15 cellular contexts compared by ENCODE assay signal in genomic region chr17:16818340-16818739, GRCh38.
DNase-seq lines count a peak whose midpoint lies in the region; ATAC-seq and TF ChIP-seq lines count a peak whose summit lies in the region.
"Had no signal": no experiment of that assay in that cellular context is flagged by ENCODE, and none has a peak within 500 bp of the region (broad histone marks: within the 10 kb centered on the region; RNA-seq: fewer than 3 reads in every experiment).

No MANE protein-coding gene starts in this region.

- H2BK5ac ChIP-seq in H9 (ENCODE audit: insufficient read length, low read length) (no peak overlapping the region), trophoblast cell (ENCODE audit: low read depth, low read length, poor library complexity) (no peak overlapping the region)

- ATAC-seq in GM21515 (IDR thresholded peaks at IDR 0.05; ENCODE audit: unreplicated experiment) = no peak
- ATAC-seq in Right ventricle myocardium superior (ENCODE audit: poor library complexity) = no peak

- H4K12ac ChIP-seq in trophoblast cell (ENCODE audit: low read depth, low read length) = no peak overlapping the region

- peaks cover 16 to 17% of the 10 kb centered on the region in 2 experiments for H3K4me1 Mint-ChIP-seq in H9

- H4K8ac ChIP-seq in H9 (replicated peaks; ENCODE audit: insufficient read length, low read depth, low read length) (no peak overlapping the region), trophoblast cell (ENCODE audit: low read depth, low read length) (no peak overlapping the region)

- H2AK5ac ChIP-seq in H9 (ENCODE audit: insufficient read length, low read length) (no peak overlapping the region), trophoblast cell (ENCODE audit: low read length) (no peak overlapping the region)

- H3K4me3 Mint-ChIP-seq in H9 = no peak overlapping the region
- H3K4me3 Mint-ChIP-seq: CD4-positive, alpha-beta T cell had no signal

- no peak overlapping the region for H3K27ac ChIP-seq in H9 (ENCODE audit: insufficient read length, low read depth, low read length)
- H3K27ac ChIP-seq in trophoblast cell (ENCODE audit: low read depth, low read length) = no peak overlapping the region
- H3K27ac ChIP-seq: 22Rv1, A549, C4-2B, GM23248 had no signal

- H2BK12ac ChIP-seq in H9 (ENCODE audit: insufficient read length, low read depth, low read length) (no peak overlapping the region), trophoblast cell (ENCODE audit: low read length) (no peak overlapping the region)

- H3K9me3 Mint-ChIP-seq in H9 = no peaks in the 10 kb centered on the region; a peak in 1 of 5 replicates
- H3K9me3 Mint-ChIP-seq: CD4-positive, alpha-beta T cell had no signal

- DNase-seq in H9 (peak; percentile 31), ecto neural progenitor cell (ENCODE audit: low spot score) (peak; percentile 50), islet precursor cell (peak; percentile 59), trophoblast cell (peak; percentile 39 to 65), Right ventricle myocardium superior (no peak), NCI-H510A (lab: John Stamatoyannopoulos, UW) (no peak)
- DNase-seq: AML-193; Caco-2; CD4-positive, alpha-beta T cell; GM23248; HCEC 1CT had no signal

- H3K4me1 ChIP-seq in H9 (ENCODE audit: insufficient read depth, low read length) = no peaks in the 10 kb centered on the region
- H3K4me1 ChIP-seq in trophoblast cell (ENCODE audit: control insufficient read depth in 1 of 2, insufficient read depth in 2 of 2, low read length in 2 of 2) = no peaks in the 10 kb centered on the region
- H3K4me1 ChIP-seq: A549, Caco-2 had no signal

- H3K18ac ChIP-seq in H9 (ENCODE audit: insufficient read length, low read depth, low read length) (no peak overlapping the region), trophoblast cell (ENCODE audit: low read length) (no peak overlapping the region)

- H3K4ac ChIP-seq in H9 (ENCODE audit: low read depth, low read length) (no peak overlapping the region), trophoblast cell (ENCODE audit: low read depth, low read length) (no peak overlapping the region)

- H3K27ac Mint-ChIP-seq in H9 = peak overlapping the region in 1 of 3 experiments; percentile 62; a peak in 1 of 7 replicates
- H3K27ac Mint-ChIP-seq: CD4-positive, alpha-beta T cell had no signal

- H3T11ph ChIP-seq in H9 (ENCODE audit: low read length) = no peak overlapping the region

- no peaks in the 10 kb centered on the region for H3K36me3 ChIP-seq in trophoblast cell (ENCODE audit: control insufficient read depth in 1 of 2, insufficient read depth in 2 of 2, low read length in 2 of 2)

- H2BK120ac ChIP-seq in H9 (ENCODE audit: low read depth, low read length, poor library complexity, severe bottlenecking) (no peak overlapping the region), trophoblast cell (ENCODE audit: insufficient read depth, low read length, poor library complexity) (no peak overlapping the region)

- TF ChIP-seq CTCF in H9 (conservative IDR thresholded peaks at IDR 0.05) = no peak

- no peaks in the 10 kb centered on the region for H4K20me1 ChIP-seq in H9 (ENCODE audit: control insufficient read depth, insufficient read depth, insufficient read length)

- H2AFZ ChIP-seq in H9 (ENCODE audit: low read length) = no peak overlapping the region
- no peak overlapping the region for H2AFZ ChIP-seq in trophoblast cell (ENCODE audit: insufficient read depth, low read length, poor library complexity)
- H2AFZ ChIP-seq: GM23248 had no signal

- H3K9ac ChIP-seq in H9 (ENCODE audit: extremely low read depth, insufficient read length, low read length) (no peak overlapping the region), trophoblast cell (ENCODE audit: low read length) (no peak overlapping the region)
- H3K9ac ChIP-seq: GM23248 had no signal

- no peaks in the 10 kb centered on the region for H3K79me2 ChIP-seq in H9 (ENCODE audit: insufficient read depth, low read length)
- H3K79me2 ChIP-seq in trophoblast cell (ENCODE audit: control insufficient read depth, insufficient read depth, low read length, poor library complexity) = no peaks in the 10 kb centered on the region

- intact Hi-C loops in Right ventricle myocardium superior (cut with DNase I) = no loop called here

- WGBS in H9 (ENCODE audit: extremely low coverage, insufficient read length, low lambda C conversion rate) = no CpG with 5 or more reads among the region's 5 CpGs
- WGBS in trophoblast cell (ENCODE audit: extremely low coverage, insufficient coverage, insufficient read length) = no CpG with 5 or more reads among the region's 5 CpGs

- H3K79me1 ChIP-seq in H9 (ENCODE audit: insufficient read depth, low read depth, low read length, poor library complexity, severe bottlenecking) = no peaks in the 10 kb centered on the region
- H3K79me1 ChIP-seq in trophoblast cell (ENCODE audit: low read length) = no peaks in the 10 kb centered on the region

- peaks cover 21% of the 10 kb centered on the region for H3K27me3 Mint-ChIP-seq in H9 (ENCODE audit: low read depth)

- H4K5ac ChIP-seq in H9 (ENCODE audit: insufficient read length, low read depth, low read length) = no peak overlapping the region

- H3K23me2 ChIP-seq in H9 (ENCODE audit: insufficient read length, low read depth, low read length, poor library complexity, severe bottlenecking) = no peaks in the 10 kb centered on the region

- no peak overlapping the region for H3K23ac ChIP-seq in H9 (ENCODE audit: insufficient read length, low read depth, low read length)
- no peak overlapping the region for H3K23ac ChIP-seq in trophoblast cell (ENCODE audit: low read length)

- no peak overlapping the region for H2BK15ac ChIP-seq in H9 (ENCODE audit: low read depth, low read length)

- H3K9me3 ChIP-seq in H9 (ENCODE audit: control insufficient read depth, low read depth, low read length) (no peaks in the 10 kb centered on the region), trophoblast cell (ENCODE audit: insufficient read depth, low read depth, low read length) (no peaks in the 10 kb centered on the region)
- H3K9me3 ChIP-seq: A549, Caco-2 had no signal

- H2BK20ac ChIP-seq in H9 (ENCODE audit: low read depth, low read length, poor library complexity, severe bottlenecking) = no peak overlapping the region

- no peak overlapping the region for H4K91ac ChIP-seq in H9 (ENCODE audit: insufficient read length, low read depth, low read length)
- no peak overlapping the region for H4K91ac ChIP-seq in trophoblast cell (ENCODE audit: low read depth, low read length)

- no peak overlapping the region for H3K56ac ChIP-seq in H9 (ENCODE audit: insufficient read length, low read depth, low read length)

- H3K36me3 Mint-ChIP-seq in H9 (ENCODE audit: insufficient read depth in 1 of 3, low read depth in 3 of 3) = no peaks in the 10 kb centered on the region; a peak in 1 of 7 replicates

- no peaks in the 10 kb centered on the region for H3K27me3 ChIP-seq in H9 (ENCODE audit: insufficient read depth, low read length)
- no peaks in the 10 kb centered on the region for H3K27me3 ChIP-seq in trophoblast cell (ENCODE audit: insufficient read depth, low read length)

- H3K14ac ChIP-seq in H9 (ENCODE audit: insufficient read depth, low read length) = no peak overlapping the region
- no peak overlapping the region for H3K14ac ChIP-seq in trophoblast cell (ENCODE audit: low read length)

- H3K4me2 ChIP-seq in H9 (ENCODE audit: insufficient read depth, insufficient read length, low read length) (no peak overlapping the region), trophoblast cell (ENCODE audit: low read length) (no peak overlapping the region)
- H3K4me2 ChIP-seq: A549 had no signal

- H3K4me3 ChIP-seq in trophoblast cell (ENCODE audit: low read depth, low read length) = no peak overlapping the region
- H3K4me3 ChIP-seq: A549, GM23248 had no signal

Comparison
In these comparisons a context has a peak if more than half of its experiments do, and no peak if none do; other contexts are left out.
1. DNase-seq: peak in H9 (single experiment), ecto neural progenitor cell (single experiment), islet precursor cell (single experiment) and trophoblast cell (2 of 2); none in Right ventricle myocardium superior (single experiment) and NCI-H510A (single experiment).